28 cellular contexts compared by ENCODE assay signal in genomic region chr10:87920538-87920937, GRCh38. TPM values are rescaled to one million over a fixed set of nuclear protein-coding genes. Genes with fewer than 3 reads are reported as not detected.
"Had no signal": no experiment of that assay in that cellular context is flagged by ENCODE, and none has a peak within 500 bp of the region (broad histone marks: within the 10 kb centered on the region; RNA-seq: fewer than 3 reads in every experiment).

No MANE protein-coding gene starts in this region.

- H3K4me2 ChIP-seq: neural progenitor cell, smooth muscle cell had no signal

- H3K4me3 Mint-ChIP-seq: effector memory CD8-positive, alpha-beta T cell; mesothelial cell of epicardium; nephron; neural progenitor cell; stimulated activated effector memory CD8-positive, alpha-beta T cell treated with anti-CD3 and anti-CD28 coated beads, Interleukin-12 subunit alpha, Interleukin-12 subunit beta, amount 100 ng/mL, for 72 hours had no signal

- H3K9me3 Mint-ChIP-seq: effector memory CD8-positive, alpha-beta T cell; nephron; stimulated activated effector memory CD8-positive, alpha-beta T cell treated with anti-CD3 and anti-CD28 coated beads, Interleukin-12 subunit alpha, Interleukin-12 subunit beta, amount 100 ng/mL, for 72 hours had no signal

- ATAC-seq: effector memory CD8-positive, alpha-beta T cell; heart right ventricle; left cardiac atrium; left lung; mucosa of descending colon; naive thymus-derived CD4-positive, alpha-beta T cell; sciatic nerve; stimulated activated effector memory CD8-positive, alpha-beta T cell treated with anti-CD3 and anti-CD28 coated beads, Interleukin-12 subunit alpha, Interleukin-12 subunit beta, amount 100 ng/mL, for 72 hours; stimulated activated naive CD8-positive, alpha-beta T cell treated with anti-CD3 and anti-CD28 coated beads, Interleukin-15, Interleukin-2, amounts not matched to agents 100 U/mL and 50 U/mL, for 24 hours had no signal

- DNase-seq: cortex of kidney; effector memory CD8-positive, alpha-beta T cell; erythroblast; esophagus squamous epithelium; foreskin melanocyte; glutamatergic neuron; heart right ventricle; hippocampal formation; left cardiac atrium; left lung; mesenchymal stem cell; mucosa of descending colon; naive thymus-derived CD4-positive, alpha-beta T cell; stimulated activated CD4-positive, alpha-beta T cell treated with anti-CD3 and anti-CD28 coated beads, Interleukin-12 subunit alpha, Interleukin-12 subunit beta, amount 100 ng/mL, for 4 hours; stimulated activated CD4-positive, alpha-beta T cell treated with anti-CD3 and anti-CD28 coated beads, Interleukin-2, amount 100 ng/mL, for 24 hours; stimulated activated CD4-positive, alpha-beta T cell treated with anti-CD3 and anti-CD28 coated beads, Interleukin-4, amount 100 ng/mL, for 24 hours; stimulated activated naive CD8-positive, alpha-beta T cell treated with anti-CD3 and anti-CD28 coated beads, Interleukin-15, Interleukin-2, amounts not matched to agents 100 U/mL and 50 U/mL, for 24 hours; thyroid gland; trophoblast cell had no signal

- H3K9me3 ChIP-seq: esophagus squamous epithelium, left lung, mucosa of descending colon, thyroid gland, vagina had no signal

- H2AFZ ChIP-seq: neural progenitor cell, parathyroid adenoma had no signal

- H3K27ac ChIP-seq: esophagus squamous epithelium, heart right ventricle, left lung, neural progenitor cell, parathyroid adenoma, thyroid gland, vagina had no signal

- H3K4me1 ChIP-seq: parathyroid adenoma had no signal

- H3K4me3 ChIP-seq: esophagus squamous epithelium, heart right ventricle, left lung, mucosa of descending colon, neural progenitor cell, smooth muscle cell, thyroid gland, vagina had no signal

- H3K9ac ChIP-seq: neural progenitor cell, parathyroid adenoma had no signal

- H3K27me3 ChIP-seq: esophagus squamous epithelium, heart right ventricle, left lung, neural progenitor cell, thyroid gland, vagina had no signal

- H3K27ac Mint-ChIP-seq: effector memory CD8-positive, alpha-beta T cell; mesothelial cell of epicardium; nephron; neural progenitor cell; progenitor cell of endocrine pancreas; stimulated activated effector memory CD8-positive, alpha-beta T cell treated with anti-CD3 and anti-CD28 coated beads, Interleukin-12 subunit alpha, Interleukin-12 subunit beta, amount 100 ng/mL, for 72 hours had no signal

- H3K36me3 ChIP-seq: left lung, neural progenitor cell, thyroid gland, vagina had no signal

- H3K27me3 Mint-ChIP-seq: effector memory CD8-positive, alpha-beta T cell; naive thymus-derived CD4-positive, alpha-beta T cell; progenitor cell of endocrine pancreas had no signal

RNA-seq across cellular contexts. Expression of gene KLLN, which starts 57.2 kb away (rescaled TPM):
- polyA plus RNA-seq: smooth muscle cell had no signal
